Comparison of ENCODE assay signal across 30 cellular contexts in the genomic region with DNA sequence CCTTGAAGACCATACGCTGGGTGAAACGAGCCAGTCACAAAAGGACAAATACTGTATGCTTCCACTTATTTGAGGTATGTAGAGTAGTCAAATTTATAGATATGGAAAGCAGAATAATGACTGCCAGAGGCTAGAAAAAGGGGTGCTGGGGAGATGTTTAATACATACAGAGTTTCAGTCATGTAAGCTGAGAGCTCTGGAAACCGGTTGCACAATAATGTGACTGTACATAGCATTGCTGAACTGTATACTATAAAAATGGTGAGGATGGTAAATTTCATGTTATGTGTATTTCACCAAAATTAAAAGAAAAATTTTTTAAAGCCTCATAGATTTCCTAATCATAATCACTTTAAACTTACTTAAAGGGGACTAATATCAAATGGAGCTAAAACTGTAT.
"Had no signal": no experiment of that assay in that cellular context is flagged by ENCODE, and none has a peak within 500 bp of the region (broad histone marks: within the 10 kb centered on the region; RNA-seq: fewer than 3 reads in every experiment).

No MANE protein-coding gene starts in this region.

- H3K36me3 ChIP-seq: ovary, uterus had no signal

- H3K9me3 ChIP-seq: heart right ventricle, ovary, suprapubic skin, transverse colon, upper lobe of right lung, uterus had no signal

- H3K27me3 ChIP-seq: dorsolateral prefrontal cortex, heart right ventricle, ovary, suprapubic skin, transverse colon, upper lobe of right lung, uterus had no signal

- DNase-seq: dorsolateral prefrontal cortex; effector CD4-positive, alpha-beta T cell; foreskin melanocyte; glutamatergic neuron; heart right ventricle; hippocampal formation; immature natural killer cell; kidney; natural killer cell; occipital lobe; ovary; posterior cingulate gyrus; retina; stimulated activated CD4-positive, alpha-beta T cell treated with anti-CD3 and anti-CD28 coated beads, Interleukin-12 subunit alpha, Interleukin-12 subunit beta, amount 100 ng/mL, for 4 hours; stimulated activated CD4-positive, alpha-beta T cell treated with anti-CD3 and anti-CD28 coated beads, Interleukin-1b, Interleukin-23, amount 100 ng/mL, for 48 hours; stimulated activated CD4-positive, alpha-beta T cell treated with anti-CD3 and anti-CD28 coated beads, Interleukin-4, amount 100 ng/mL, for 1 hour; stimulated activated CD8-positive, alpha-beta memory T cell treated with anti-CD3 and anti-CD28 coated beads, Interleukin-4, amount 100 ng/mL, for 48 hours; stimulated activated naive CD4-positive, alpha-beta T cell; stimulated activated naive CD8-positive, alpha-beta T cell treated with anti-CD3 and anti-CD28 coated beads, Interleukin-15, amount 100 ng/mL, for 72 hours; transverse colon; upper lobe of right lung; uterus had no signal

- FAIRE-seq: colon, kidney had no signal

- H3K4me2 ChIP-seq: smooth muscle cell had no signal

- H3K27ac ChIP-seq: epithelial cell of prostate, heart right ventricle, ovary, suprapubic skin, transverse colon, upper lobe of right lung, uterus had no signal

- H3K4me3 ChIP-seq: dorsolateral prefrontal cortex, heart right ventricle, lung, ovary, smooth muscle cell, suprapubic skin, transverse colon, upper lobe of right lung, uterus had no signal

- ATAC-seq: esophagus mucosa; heart right ventricle; left lobe of liver; natural killer cell; sciatic nerve; stimulated activated naive CD8-positive, alpha-beta T cell treated with anti-CD3 and anti-CD28 coated beads, Interleukin-15, amount 100 ng/mL, for 72 hours; upper lobe of right lung had no signal

- H3K4me1 ChIP-seq: heart right ventricle, suprapubic skin, transverse colon, upper lobe of right lung, uterus had no signal
